In the genomic region with DNA sequence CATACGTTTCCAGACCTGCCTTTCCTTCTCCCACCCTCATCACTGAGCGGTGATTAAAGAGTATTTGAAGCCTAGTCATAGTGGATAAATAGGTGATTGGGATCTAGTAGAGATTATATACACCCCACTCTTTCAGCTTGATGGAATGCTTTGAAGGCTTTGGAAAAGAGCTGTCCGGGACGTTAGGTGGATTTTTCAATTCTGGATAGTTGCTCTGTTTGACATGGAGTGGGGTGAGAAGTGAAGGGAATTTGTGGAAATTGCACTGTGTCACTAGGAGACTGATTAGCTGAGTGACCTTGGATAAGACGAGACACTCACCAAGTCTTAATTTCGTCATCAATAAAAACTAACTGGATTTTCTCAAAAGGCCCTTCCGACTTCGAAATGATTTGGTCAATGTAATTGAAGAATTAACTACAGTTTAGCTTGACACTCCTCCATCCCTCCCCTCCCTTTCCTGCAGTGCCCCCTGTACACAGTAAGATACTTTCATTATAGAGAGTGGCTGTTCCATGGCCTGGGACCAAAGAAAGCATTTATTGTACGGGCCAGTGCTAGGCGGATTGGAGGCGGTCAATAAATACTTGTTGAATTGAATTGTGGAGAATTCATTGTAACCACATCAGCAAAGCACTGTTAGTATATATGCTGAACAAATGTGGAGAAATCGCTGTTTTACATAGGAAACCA, we compare ENCODE assay signal across 1 cellular context.
TF ChIP-seq lines count a peak whose summit lies in the region.

No MANE protein-coding gene starts in this region.

TF ChIP-seq in GM12878, 131 proteins besides CTCF, POLR2A, EP300 and RAD21:
- TF ChIP-seq TCF7 (IDR thresholded peaks at IDR 0.05; ENCODE audit: borderline replicate concordance): no peak
- TF ChIP-seq RUNX3 (IDR thresholded peaks at IDR 0.05; ENCODE audit: low read length): no peak
- TF ChIP-seq SUPT20H (IDR thresholded peaks at IDR 0.05; ENCODE audit: borderline replicate concordance, control insufficient read depth, low read depth, low read length): no peak
